In genomic region chr4:125091031-125091540, GRCh38 we compare ENCODE assay signal across 23 cellular contexts.
"Had no signal": no experiment of that assay in that cellular context is flagged by ENCODE, and none has a peak within 500 bp of the region (broad histone marks: within the 10 kb centered on the region; RNA-seq: fewer than 3 reads in every experiment).

No MANE protein-coding gene starts in this region.

- H3K4me2 ChIP-seq: neural progenitor cell had no signal

- H3K27me3 ChIP-seq: colonic mucosa, gastrocnemius medialis, neural progenitor cell had no signal

- ATAC-seq: activated CD8-positive, alpha-beta memory T cell treated with anti-CD3 and anti-CD28 coated beads, Interleukin-2, amount 10 ng/mL, durations not matched to agents 7 days and 5 days; activated CD8-positive, alpha-beta T cell treated with anti-CD3 and anti-CD28 coated beads, Interleukin-2, amount 10 ng/mL, durations not matched to agents 7 days and 5 days; activated naive CD4-positive, alpha-beta T cell treated with anti-CD3 and anti-CD28 coated beads, Interleukin-2, amount 50 U/mL, for 72 hours; gastrocnemius medialis; left cardiac atrium; naive thymus-derived CD8-positive, alpha-beta T cell; right cardiac atrium; stimulated activated effector memory CD8-positive, alpha-beta T cell treated with anti-CD3 and anti-CD28 coated beads, Interleukin-12 subunit alpha, Interleukin-12 subunit beta, amount 100 ng/mL, for 72 hours had no signal

- H3K27ac Mint-ChIP-seq: activated B cell treated with CpG ODN at 0.5 μM for 24 hours; activated CD8-positive, alpha-beta memory T cell treated with anti-CD3 and anti-CD28 coated beads, Interleukin-2, amount 10 ng/mL, durations not matched to agents 7 days and 5 days; activated CD8-positive, alpha-beta T cell treated with anti-CD3 and anti-CD28 coated beads, Interleukin-2, amount 10 ng/mL, durations not matched to agents 7 days and 5 days; activated naive CD4-positive, alpha-beta T cell treated with anti-CD3 and anti-CD28 coated beads, Interleukin-2, amount 50 U/mL, for 72 hours; naive thymus-derived CD8-positive, alpha-beta T cell; neural progenitor cell; stimulated activated effector memory CD8-positive, alpha-beta T cell treated with anti-CD3 and anti-CD28 coated beads, Interleukin-12 subunit alpha, Interleukin-12 subunit beta, amount 100 ng/mL, for 72 hours; stimulated activated naive CD8-positive, alpha-beta T cell treated with anti-CD3 and anti-CD28 coated beads, Interleukin-15, Interleukin-2, amounts not matched to agents 100 ng/mL and 50 ng/mL, for 24 hours; T-helper 2 cell treated with Interferon-gamma antibody and Interleukin-4, amounts not matched to agents 5 μg/mL and 100 μg/mL, for 36 hours had no signal

- H3K4me1 ChIP-seq: colonic mucosa, gastrocnemius medialis, neural progenitor cell had no signal

- H3K36me3 Mint-ChIP-seq: activated CD8-positive, alpha-beta memory T cell treated with anti-CD3 and anti-CD28 coated beads, Interleukin-2, amount 10 ng/mL, durations not matched to agents 7 days and 5 days; activated naive CD4-positive, alpha-beta T cell treated with anti-CD3 and anti-CD28 coated beads, Interleukin-2, amount 50 U/mL, for 72 hours; naive thymus-derived CD8-positive, alpha-beta T cell; neural progenitor cell; stimulated activated effector memory CD8-positive, alpha-beta T cell treated with anti-CD3 and anti-CD28 coated beads, Interleukin-12 subunit alpha, Interleukin-12 subunit beta, amount 100 ng/mL, for 72 hours had no signal

- H3K9ac ChIP-seq: neural progenitor cell had no signal

- H3K36me3 ChIP-seq: colonic mucosa, gastrocnemius medialis, neural progenitor cell, thoracic aorta had no signal

- H2AFZ ChIP-seq: neural progenitor cell had no signal

- H3K9me3 ChIP-seq: colonic mucosa, gastrocnemius medialis, thoracic aorta had no signal

- H3K4me3 ChIP-seq: colonic mucosa, gastrocnemius medialis, neural progenitor cell, thoracic aorta had no signal

- H3K27ac ChIP-seq: colonic mucosa, gastrocnemius medialis, neural progenitor cell, thoracic aorta had no signal

- DNase-seq: activated B cell treated with CpG ODN at 0.5 μM for 24 hours; activated CD8-positive, alpha-beta memory T cell treated with anti-CD3 and anti-CD28 coated beads, Interleukin-2, amount 10 ng/mL, durations not matched to agents 7 days and 5 days; activated CD8-positive, alpha-beta T cell treated with anti-CD3 and anti-CD28 coated beads, Interleukin-2, amount 10 ng/mL, durations not matched to agents 7 days and 5 days; activated naive CD4-positive, alpha-beta T cell; activated T-cell treated with anti-CD3 and anti-CD28 coated beads, Interleukin-2, amount 50 U/mL, for 48 hours; cerebellar nuclear complex; colonic mucosa; effector CD8-positive, alpha-beta T cell; gastrocnemius medialis; glutamatergic neuron; left cardiac atrium; mammary epithelial cell; naive thymus-derived CD8-positive, alpha-beta T cell; posterior cingulate gyrus; right cardiac atrium; stimulated activated CD4-positive, alpha-beta T cell treated with anti-CD3 and anti-CD28 coated beads, Interleukin-4, amount 100 ng/mL, for 24 hours; trophoblast cell had no signal

- H3K27me3 Mint-ChIP-seq: activated B cell treated with CpG ODN at 0.5 μM for 24 hours; activated CD8-positive, alpha-beta memory T cell treated with anti-CD3 and anti-CD28 coated beads, Interleukin-2, amount 10 ng/mL, durations not matched to agents 7 days and 5 days; naive thymus-derived CD8-positive, alpha-beta T cell; stimulated activated naive CD8-positive, alpha-beta T cell treated with anti-CD3 and anti-CD28 coated beads, Interleukin-15, Interleukin-2, amounts not matched to agents 100 ng/mL and 50 ng/mL, for 24 hours had no signal

- H3K4me1 Mint-ChIP-seq: activated B cell treated with CpG ODN at 0.5 μM for 24 hours; activated CD8-positive, alpha-beta memory T cell treated with anti-CD3 and anti-CD28 coated beads, Interleukin-2, amount 10 ng/mL, durations not matched to agents 7 days and 5 days; naive thymus-derived CD8-positive, alpha-beta T cell; stimulated activated effector memory CD8-positive, alpha-beta T cell treated with anti-CD3 and anti-CD28 coated beads, Interleukin-12 subunit alpha, Interleukin-12 subunit beta, amount 100 ng/mL, for 72 hours had no signal

- H3K4me3 Mint-ChIP-seq: activated B cell treated with CpG ODN at 0.5 μM for 24 hours; activated CD8-positive, alpha-beta memory T cell treated with anti-CD3 and anti-CD28 coated beads, Interleukin-2, amount 10 ng/mL, durations not matched to agents 7 days and 5 days; activated CD8-positive, alpha-beta T cell treated with anti-CD3 and anti-CD28 coated beads, Interleukin-2, amount 10 ng/mL, durations not matched to agents 7 days and 5 days; naive thymus-derived CD8-positive, alpha-beta T cell; neural progenitor cell; stimulated activated effector memory CD8-positive, alpha-beta T cell treated with anti-CD3 and anti-CD28 coated beads, Interleukin-12 subunit alpha, Interleukin-12 subunit beta, amount 100 ng/mL, for 72 hours; stimulated activated naive CD8-positive, alpha-beta T cell treated with anti-CD3 and anti-CD28 coated beads, Interleukin-15, Interleukin-2, amounts not matched to agents 100 ng/mL and 50 ng/mL, for 24 hours; T-helper 2 cell treated with Interferon-gamma antibody and Interleukin-4, amounts not matched to agents 5 μg/mL and 100 μg/mL, for 36 hours had no signal

- H3K9me3 Mint-ChIP-seq: activated B cell treated with CpG ODN at 0.5 μM for 24 hours; stimulated activated naive CD8-positive, alpha-beta T cell treated with anti-CD3 and anti-CD28 coated beads, Interleukin-15, Interleukin-2, amounts not matched to agents 100 ng/mL and 50 ng/mL, for 24 hours; T-helper 2 cell treated with Interferon-gamma antibody and Interleukin-4, amounts not matched to agents 5 μg/mL and 100 μg/mL, for 36 hours had no signal
